ENCODE assay signal across 15 cellular contexts in genomic region chr2:219638217-219638947, GRCh38. TPM values are rescaled to one million over a fixed set of nuclear protein-coding genes. Genes with fewer than 3 reads are reported as not detected.
DNase-seq lines count a peak whose midpoint lies in the region; ATAC-seq and TF ChIP-seq lines count a peak whose summit lies in the region.
"Had no signal": no experiment of that assay in that cellular context is flagged by ENCODE, and none has a peak within 500 bp of the region (broad histone marks: within the 10 kb centered on the region; RNA-seq: fewer than 3 reads in every experiment).

No MANE protein-coding gene starts in this region.

- ATAC-seq in heart left ventricle (no peak), Right ventricle myocardium inferior (no peak)
- ATAC-seq: activated naive CD4-positive, alpha-beta T cell treated with anti-CD3 and anti-CD28 coated beads, Interleukin-2, amount 50 U/mL, for 72 hours had no signal

- TF ChIP-seq POLR2A in heart left ventricle (IDR thresholded peaks at IDR 0.05): no peak
- no peak for TF ChIP-seq POLR2A in tibial nerve (IDR thresholded peaks at IDR 0.05)

- H3K27me3 ChIP-seq in heart left ventricle (no peaks in the 10 kb centered on the region), WERI-Rb-1 (ENCODE audit: insufficient read depth, low read depth, severe bottlenecking) (no peaks in the 10 kb centered on the region), left ventricle myocardium inferior (ENCODE audit: low read depth) (peaks cover 5% of the 10 kb centered on the region), tibial nerve (no peaks in the 10 kb centered on the region)

- H3K9me3 ChIP-seq in heart left ventricle (no peaks in the 10 kb centered on the region), WERI-Rb-1 (ENCODE audit: severe bottlenecking) (no peaks in the 10 kb centered on the region), left ventricle myocardium inferior (replicated peaks) (no peaks in the 10 kb centered on the region), tibial nerve (no peaks in the 10 kb centered on the region)

- H3K36me3 Mint-ChIP-seq in type B pancreatic cell: peaks cover 10% of the 10 kb centered on the region
- H3K36me3 Mint-ChIP-seq in activated T-helper 2 cell treated with anti-CD3 and anti-CD28 coated beads, Interferon-gamma antibody, Interleukin-2, Interleukin-4, amounts not matched to agents 10 μg/mL and 5 μg/mL and 100 μg/mL, durations not matched to agents 14 hours and 24 hours and 36 hours (ENCODE audit: low read depth): no peaks in the 10 kb centered on the region
- H3K36me3 Mint-ChIP-seq: activated naive CD4-positive, alpha-beta T cell treated with anti-CD3 and anti-CD28 coated beads, Interleukin-2, amount 50 U/mL, for 72 hours had no signal

- peak overlapping the region; percentile 2 to 98 (median 63) for H3K27ac ChIP-seq in heart left ventricle
- H3K27ac ChIP-seq in WERI-Rb-1: no peak overlapping the region
- H3K27ac ChIP-seq in left ventricle myocardium inferior (replicated peaks): peak overlapping the region; percentile 97
- no peak overlapping the region for H3K27ac ChIP-seq in tibial nerve

- peaks cover 0 to 38% (median 0%) of the 10 kb centered on the region in 9 donors for H3K36me3 ChIP-seq in heart left ventricle
- peaks cover 3% of the 10 kb centered on the region; the same call in 1 of the 2 replicates for H3K36me3 ChIP-seq in WERI-Rb-1
- H3K36me3 ChIP-seq in left ventricle myocardium inferior: peaks cover 30% of the 10 kb centered on the region
- peaks cover 0 to 25% (median 0%) of the 10 kb centered on the region in 3 donors for H3K36me3 ChIP-seq in tibial nerve

- H3K27me3 Mint-ChIP-seq in type B pancreatic cell: peaks cover 4% of the 10 kb centered on the region
- H3K27me3 Mint-ChIP-seq in activated T-helper 2 cell treated with anti-CD3 and anti-CD28 coated beads, Interferon-gamma antibody, Interleukin-2, Interleukin-4, amounts not matched to agents 10 μg/mL and 5 μg/mL and 100 μg/mL, durations not matched to agents 14 hours and 24 hours and 36 hours (ENCODE audit: low read depth): peaks cover 6% of the 10 kb centered on the region

- H3K4me3 Mint-ChIP-seq in type B pancreatic cell: no peak overlapping the region
- no peak overlapping the region for H3K4me3 Mint-ChIP-seq in activated T-helper 2 cell treated with anti-CD3 and anti-CD28 coated beads, Interferon-gamma antibody, Interleukin-2, Interleukin-4, amounts not matched to agents 10 μg/mL and 5 μg/mL and 100 μg/mL, durations not matched to agents 14 hours and 24 hours and 36 hours (ENCODE audit: low read depth)
- H3K4me3 Mint-ChIP-seq: B cell had no signal

- DNase-seq in heart left ventricle (no peak), Right ventricle myocardium inferior (ENCODE audit: missing footprints) (no peak), WERI-Rb-1 (peak; percentile 52), left ventricle myocardium inferior (no peak), type B pancreatic cell (ENCODE audit: extremely low spot score, unreplicated experiment) (peak; percentile 66), Ammon's horn (ENCODE audit: low spot score) (no peak), tibial nerve (ENCODE audit: low spot score in 2 of 2) (no peak)
- no peak for DNase-seq in activated T-helper 2 cell treated with anti-CD3 and anti-CD28 coated beads, Interferon-gamma antibody, Interleukin-2, Interleukin-4, amounts not matched to agents 10 μg/mL and 5 μg/mL and 100 μg/mL, durations not matched to agents 14 hours and 24 hours and 36 hours (ENCODE audit: low spot score)
- DNase-seq: cortex of kidney, NCI-H2171, occipital lobe, T-helper 9 cell had no signal

- H3K4me1 ChIP-seq in heart left ventricle: peaks cover 0 to 75% (median 19%) of the 10 kb centered on the region in 12 donors
- H3K4me1 ChIP-seq in left ventricle myocardium inferior: peaks cover 92% of the 10 kb centered on the region
- peaks cover 0 to 12% (median 2%) of the 10 kb centered on the region in 4 donors for H3K4me1 ChIP-seq in tibial nerve

- TF ChIP-seq CTCF in heart left ventricle (IDR thresholded peaks at IDR 0.05) (peak in 1 of 12 donors; percentile 22), WERI-Rb-1 (IDR thresholded peaks at IDR 0.05; ENCODE audit: low read depth, low read length) (peak; percentile 62), left ventricle myocardium inferior (IDR thresholded peaks at IDR 0.05; ENCODE audit: borderline replicate concordance) (peak; percentile 24), type B pancreatic cell (conservative IDR thresholded peaks at IDR 0.05) (no peak), tibial nerve (IDR thresholded peaks at IDR 0.05) (no peak)

- H3K4me3 ChIP-seq in heart left ventricle (no peak overlapping the region), WERI-Rb-1 (ENCODE audit: low read depth, low read length) (no peak overlapping the region), left ventricle myocardium inferior (peak overlapping the region; percentile 17), tibial nerve (no peak overlapping the region)
- H3K4me3 ChIP-seq: lung had no signal

- WGBS in heart left ventricle, 4 donors: 56 to 62% (median 59%) methylated on average over 15 to 17 of the region's 17 CpGs
- WGBS in tibial nerve, 2 donors: 84 to 85% methylated on average over 17 of the region's 17 CpGs

- H3K9me3 Mint-ChIP-seq in type B pancreatic cell: no peaks in the 10 kb centered on the region
- no peaks in the 10 kb centered on the region for H3K9me3 Mint-ChIP-seq in activated T-helper 2 cell treated with anti-CD3 and anti-CD28 coated beads, Interferon-gamma antibody, Interleukin-2, Interleukin-4, amounts not matched to agents 10 μg/mL and 5 μg/mL and 100 μg/mL, durations not matched to agents 14 hours and 24 hours and 36 hours
- H3K9me3 Mint-ChIP-seq: activated naive CD4-positive, alpha-beta T cell treated with anti-CD3 and anti-CD28 coated beads, Interleukin-2, amount 50 U/mL, for 72 hours had no signal

- H3K4me1 Mint-ChIP-seq in type B pancreatic cell (ENCODE audit: unreplicated experiment): peaks cover 12% of the 10 kb centered on the region
- H3K4me1 Mint-ChIP-seq in activated T-helper 2 cell treated with anti-CD3 and anti-CD28 coated beads, Interferon-gamma antibody, Interleukin-2, Interleukin-4, amounts not matched to agents 10 μg/mL and 5 μg/mL and 100 μg/mL, durations not matched to agents 14 hours and 24 hours and 36 hours (ENCODE audit: low read depth): peaks cover 6% of the 10 kb centered on the region

- H3K27ac Mint-ChIP-seq in type B pancreatic cell: no peak overlapping the region
- H3K27ac Mint-ChIP-seq in activated T-helper 2 cell treated with anti-CD3 and anti-CD28 coated beads, Interferon-gamma antibody, Interleukin-2, Interleukin-4, amounts not matched to agents 10 μg/mL and 5 μg/mL and 100 μg/mL, durations not matched to agents 14 hours and 24 hours and 36 hours: no peak overlapping the region
- H3K27ac Mint-ChIP-seq: activated naive CD4-positive, alpha-beta T cell treated with anti-CD3 and anti-CD28 coated beads, Interleukin-2, amount 50 U/mL, for 72 hours; B cell had no signal

- intact Hi-C loops in heart left ventricle (cut with DNase I) (loop anchor here in 3 of 10 donors (5.0 to 10.0 kb wide), 3 partner anchors 71 to 214 kb away; no protein-coding TSS in a partner anchor), Right ventricle myocardium inferior (cut with DNase I) (loop anchor here (10.0 kb wide), 1 partner anchor 164 kb away; no protein-coding TSS in a partner anchor), left ventricle myocardium inferior (cut with micrococcal nuclease) (no loop called here)
- intact Hi-C loops in activated T-helper 2 cell treated with anti-CD3 and anti-CD28 coated beads, Interferon-gamma antibody, Interleukin-2, Interleukin-4, amounts not matched to agents 10 μg/mL and 5 μg/mL and 100 μg/mL, durations not matched to agents 14 hours and 24 hours and 36 hours (cut with micrococcal nuclease): no loop called here

- TF ChIP-seq EP300 in tibial nerve (IDR thresholded peaks at IDR 0.05): no peak

RNA-seq across cellular contexts. Expression of gene SLC4A3, which starts 11.0 kb away (rescaled TPM):
- 100 to 1,000 TPM; 249 to 507 (median 428) TPM for total RNA-seq in heart left ventricle
- 100 to 1,000 TPM; 236 to 250 TPM for polyA plus RNA-seq in heart left ventricle
- total RNA-seq in Right ventricle myocardium inferior: 445 TPM
- 426 TPM for total RNA-seq in left ventricle myocardium inferior
- 8.0 and 15.8 TPM in 2 replicates for total RNA-seq in type B pancreatic cell (ENCODE audit: low replicate concordance)
- 1 to 10 TPM; 1.3 to 5.1 (median 3.4) TPM for total RNA-seq in tibial nerve
- 0.07 and 0.14 TPM in 2 replicates for total RNA-seq in activated T-helper 2 cell treated with anti-CD3 and anti-CD28 coated beads, Interferon-gamma antibody, Interleukin-2, Interleukin-4, amounts not matched to agents 10 μg/mL and 5 μg/mL and 100 μg/mL, durations not matched to agents 14 hours and 24 hours and 36 hours
- total RNA-seq: activated naive CD4-positive, alpha-beta T cell treated with anti-CD3 and anti-CD28 coated beads, Interleukin-2, amount 50 U/mL, for 72 hours; B cell had no signal

RNA-seq across cellular contexts. Expression of gene STK11IP, which starts 40.7 kb away (rescaled TPM):
- total RNA-seq in heart left ventricle (10 to 100 TPM in 7 of 9 donors, 1 to 10 TPM in 2; 7.3 to 24.1 (median 13.9) TPM), Right ventricle myocardium inferior (13.9 TPM), left ventricle myocardium inferior (15.9 TPM), type B pancreatic cell (ENCODE audit: low replicate concordance) (30.7 and 42.5 TPM in 2 replicates), tibial nerve (10 to 100 TPM; 33.9 to 77.0 (median 72.3) TPM)
- 10 to 100 TPM; 14.9 to 15.6 TPM for polyA plus RNA-seq in heart left ventricle
- 32.5 and 38.1 TPM in 2 replicates for total RNA-seq in activated T-helper 2 cell treated with anti-CD3 and anti-CD28 coated beads, Interferon-gamma antibody, Interleukin-2, Interleukin-4, amounts not matched to agents 10 μg/mL and 5 μg/mL and 100 μg/mL, durations not matched to agents 14 hours and 24 hours and 36 hours

Comparison
In these comparisons a context has a peak if more than half of its experiments do, and no peak if none do; other contexts are left out.
1. DNase-seq: peak in WERI-Rb-1 (single experiment) and type B pancreatic cell (single experiment); none in heart left ventricle (0 of 5), Right ventricle myocardium inferior (single experiment), left ventricle myocardium inferior (single experiment), Ammon's horn (single experiment), tibial nerve (0 of 2) and activated T-helper 2 cell treated with anti-CD3 and anti-CD28 coated beads, Interferon-gamma antibody, Interleukin-2, Interleukin-4, amounts not matched to agents 10 μg/mL and 5 μg/mL and 100 μg/mL, durations not matched to agents 14 hours and 24 hours and 36 hours (single experiment).
2. H3K27ac ChIP-seq: peak in heart left ventricle (12 of 12) and left ventricle myocardium inferior (single experiment); none in WERI-Rb-1 (single experiment) and tibial nerve (0 of 4).
3. CTCF ChIP-seq: peak in WERI-Rb-1 (single experiment) and left ventricle myocardium inferior (single experiment); none in type B pancreatic cell (single experiment) and tibial nerve (0 of 5).
4. RNA of gene SLC4A3, which starts 11.0 kb away (total RNA-seq): 445 TPM in Right ventricle myocardium inferior (single experiment), 249 to 507 TPM in heart left ventricle and 426 TPM in left ventricle myocardium inferior (single experiment); 8.0 to 15.8 TPM in type B pancreatic cell, 1.3 to 5.1 TPM in tibial nerve and 0.07 to 0.14 TPM in activated T-helper 2 cell treated with anti-CD3 and anti-CD28 coated beads, Interferon-gamma antibody, Interleukin-2, Interleukin-4, amounts not matched to agents 10 μg/mL and 5 μg/mL and 100 μg/mL, durations not matched to agents 14 hours and 24 hours and 36 hours; every median in the first group is over 10 times any median in the second.